13 cellular contexts compared by ENCODE assay signal in the genomic region with DNA sequence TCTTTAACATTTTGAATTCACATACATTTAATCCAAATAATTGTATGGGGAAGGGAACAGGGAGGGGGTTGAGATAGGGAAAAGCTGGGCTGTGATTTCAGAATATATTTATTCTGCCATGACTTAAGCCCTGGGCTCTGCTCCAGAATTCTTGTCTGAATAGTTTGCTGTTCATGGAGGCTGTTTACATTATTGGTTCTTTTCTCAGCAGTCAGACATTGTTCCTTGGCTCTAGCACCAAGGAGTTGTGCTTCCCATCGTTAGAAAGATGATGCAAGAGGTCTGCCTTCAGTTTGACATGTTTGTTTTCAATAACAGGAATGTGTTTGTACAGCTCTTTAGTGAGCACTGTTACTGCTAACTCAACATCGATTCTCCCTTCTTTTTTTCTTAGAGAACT.
DNase-seq lines count a peak whose midpoint lies in the region; ATAC-seq and TF ChIP-seq lines count a peak whose summit lies in the region.
"Had no signal": no experiment of that assay in that cellular context is flagged by ENCODE, and none has a peak within 500 bp of the region (broad histone marks: within the 10 kb centered on the region; RNA-seq: fewer than 3 reads in every experiment).

No MANE protein-coding gene starts in this region.

- H3K9me3 ChIP-seq in SJSA1 (replicated peaks), result peaks cover 9% of the 10 kb centered on the region
- H3K9me3 ChIP-seq in CD4-positive, alpha-beta memory T cell (ENCODE audit: control insufficient read depth in 1 of 2, low read length in 2 of 2), result no peaks in the 10 kb centered on the region
- H3K9me3 ChIP-seq: uterus had no signal

- H3K27me3 Mint-ChIP-seq in CD4-positive, alpha-beta memory T cell, result peaks cover 2 to 13% of the 10 kb centered on the region in 2 donors
- no peaks in the 10 kb centered on the region for H3K27me3 Mint-ChIP-seq in type B pancreatic cell

- H3K4me3 Mint-ChIP-seq in CD4-positive, alpha-beta memory T cell, result no peak overlapping the region
- H3K4me3 Mint-ChIP-seq in type B pancreatic cell, result no peak overlapping the region

- intact Hi-C loops in CD4-positive, alpha-beta memory T cell (cut with micrococcal nuclease), result no loop called here

- no peaks in the 10 kb centered on the region for H3K27me3 ChIP-seq in SJSA1 (replicated peaks)
- H3K27me3 ChIP-seq in CD4-positive, alpha-beta memory T cell (ENCODE audit: insufficient read depth, low read length), result no peaks in the 10 kb centered on the region
- H3K27me3 ChIP-seq: uterus had no signal

- H3K9me3 Mint-ChIP-seq in CD4-positive, alpha-beta memory T cell, result peaks cover 0 to 14% (median 1%) of the 10 kb centered on the region in 8 donors
- H3K9me3 Mint-ChIP-seq in type B pancreatic cell, result no peaks in the 10 kb centered on the region

- H3K36me3 ChIP-seq in SJSA1, result no peaks in the 10 kb centered on the region
- no peaks in the 10 kb centered on the region for H3K36me3 ChIP-seq in CD4-positive, alpha-beta memory T cell (ENCODE audit: insufficient read depth, low read length)
- H3K36me3 ChIP-seq: uterus had no signal

- H3K36me3 Mint-ChIP-seq in CD4-positive, alpha-beta memory T cell, result no peaks in the 10 kb centered on the region
- no peaks in the 10 kb centered on the region for H3K36me3 Mint-ChIP-seq in type B pancreatic cell

- peak; percentile 73 for DNase-seq in AG20443 (ENCODE audit: low spot score)
- peak; percentile 57 to 85 for DNase-seq in SJSA1 (ENCODE audit: low read depth in 1 of 2, low spot score in 2 of 2)
- DNase-seq in fibroblast of peridontal ligament (ENCODE audit: extremely low read depth), result peak; percentile 61
- DNase-seq in pulmonary artery endothelial cell (ENCODE audit: low read depth, low spot score), result peak; percentile 57
- no peak for DNase-seq in CD4-positive, alpha-beta memory T cell
- no peak for DNase-seq in type B pancreatic cell (ENCODE audit: extremely low spot score, unreplicated experiment)
- DNase-seq: activated CD4-positive, CD25-positive, alpha-beta regulatory T cell; activated T-cell treated with anti-CD3 and anti-CD28 coated beads, Interleukin-2, amount 50 U/mL, for 48 hours; Caco-2 had no signal

- POLR2A ChIA-PET in CD4-positive, alpha-beta memory T cell (lab: Charles Lee; ENCODE audit: partially characterized antibody), result no interaction called here

- no peak for TF ChIP-seq CTCF in type B pancreatic cell (conservative IDR thresholded peaks at IDR 0.05)

- H3K4me1 ChIP-seq in SJSA1 (replicated peaks), result peaks cover 30% of the 10 kb centered on the region
- no peaks in the 10 kb centered on the region for H3K4me1 ChIP-seq in CD4-positive, alpha-beta memory T cell (ENCODE audit: insufficient read depth, low read length)
- H3K4me1 ChIP-seq: Caco-2, uterus had no signal

- CTCF ChIA-PET in CD4-positive, alpha-beta memory T cell (lab: Charles Lee; ENCODE audit: partially characterized antibody), result no interaction called here

- no peaks in the 10 kb centered on the region for H3K4me1 Mint-ChIP-seq in CD4-positive, alpha-beta memory T cell
- no peaks in the 10 kb centered on the region for H3K4me1 Mint-ChIP-seq in type B pancreatic cell (ENCODE audit: unreplicated experiment)

- H3K4me3 ChIP-seq in SJSA1, result no peak overlapping the region
- H3K4me3 ChIP-seq in CD4-positive, alpha-beta memory T cell (ENCODE audit: low read length in 2 of 2), result no peak overlapping the region
- H3K4me3 ChIP-seq: uterus had no signal

- ATAC-seq in HG03432 (IDR thresholded peaks at IDR 0.05; ENCODE audit: unreplicated experiment), result no peak
- no peak for ATAC-seq in HG02759 (IDR thresholded peaks at IDR 0.05; ENCODE audit: unreplicated experiment)

- H3K27ac ChIP-seq in SJSA1, result peak overlapping the region; percentile 42
- no peak overlapping the region for H3K27ac ChIP-seq in CD4-positive, alpha-beta memory T cell (ENCODE audit: low read depth, low read length)
- H3K27ac ChIP-seq: RWPE1 had no signal

- no peak overlapping the region for H3K27ac Mint-ChIP-seq in CD4-positive, alpha-beta memory T cell
- H3K27ac Mint-ChIP-seq in type B pancreatic cell, result no peak overlapping the region

Comparison
In these comparisons a context has a peak if more than half of its experiments do, and no peak if none do; other contexts are left out.
1. DNase-seq: peak in AG20443 (single experiment), SJSA1 (2 of 2), fibroblast of peridontal ligament (single experiment) and pulmonary artery endothelial cell (single experiment); none in CD4-positive, alpha-beta memory T cell (0 of 5) and type B pancreatic cell (single experiment).